Comparison of ENCODE assay signal across 1 cellular context in the genomic region with DNA sequence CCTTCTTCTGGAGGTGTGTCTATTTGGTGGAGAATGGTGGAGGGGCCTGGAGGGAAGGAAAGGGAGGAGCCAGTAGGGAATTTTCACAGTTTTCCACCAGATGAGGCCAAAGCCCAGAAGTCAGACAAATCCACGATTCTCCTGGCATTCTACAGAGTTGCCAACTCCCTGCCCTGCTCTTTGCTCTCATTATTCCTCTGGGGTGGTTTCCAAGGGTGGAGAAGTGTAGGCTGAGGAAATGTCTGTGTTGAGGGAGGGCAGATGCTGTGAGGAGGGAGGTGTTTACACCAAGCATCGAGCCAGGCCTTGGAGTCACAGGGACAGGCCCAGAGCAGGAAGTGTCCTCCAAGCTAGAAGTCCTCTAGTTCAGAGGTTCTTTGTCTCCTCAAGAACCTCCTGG.
TF ChIP-seq lines count a peak whose summit lies in the region.

No MANE protein-coding gene starts in this region.

TF ChIP-seq in HepG2, 621 proteins besides CTCF, POLR2A, EP300 and RAD21 (continued from another document):
- TF ChIP-seq, protein P1, sequence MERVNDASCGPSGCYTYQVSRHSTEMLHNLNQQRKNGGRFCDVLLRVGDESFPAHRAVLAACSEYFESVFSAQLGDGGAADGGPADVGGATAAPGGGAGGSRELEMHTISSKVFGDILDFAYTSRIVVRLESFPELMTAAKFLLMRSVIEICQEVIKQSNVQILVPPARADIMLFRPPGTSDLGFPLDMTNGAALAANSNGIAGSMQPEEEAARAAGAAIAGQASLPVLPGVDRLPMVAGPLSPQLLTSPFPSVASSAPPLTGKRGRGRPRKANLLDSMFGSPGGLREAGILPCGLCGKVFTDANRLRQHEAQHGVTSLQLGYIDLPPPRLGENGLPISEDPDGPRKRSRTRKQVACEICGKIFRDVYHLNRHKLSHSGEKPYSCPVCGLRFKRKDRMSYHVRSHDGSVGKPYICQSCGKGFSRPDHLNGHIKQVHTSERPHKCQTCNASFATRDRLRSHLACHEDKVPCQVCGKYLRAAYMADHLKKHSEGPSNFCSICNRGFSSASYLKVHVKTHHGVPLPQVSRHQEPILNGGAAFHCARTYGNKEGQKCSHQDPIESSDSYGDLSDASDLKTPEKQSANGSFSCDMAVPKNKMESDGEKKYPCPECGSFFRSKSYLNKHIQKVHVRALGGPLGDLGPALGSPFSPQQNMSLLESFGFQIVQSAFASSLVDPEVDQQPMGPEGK (CRISPR knock-in tag; IDR thresholded peaks at IDR 0.05), result no peak
- TF ChIP-seq SNRNP70 (IDR thresholded peaks at IDR 0.05; ENCODE audit: low read depth, low read length) (no peak), ZNF75D (CRISPR knock-in tag; IDR thresholded peaks at IDR 0.05; ENCODE audit: borderline replicate concordance) (no peak), KDM5B (CRISPR knock-in tag; IDR thresholded peaks at IDR 0.05; ENCODE audit: borderline replicate concordance) (no peak), SP4 (CRISPR knock-in tag; IDR thresholded peaks at IDR 0.05) (no peak)
- TF ChIP-seq, protein P2, sequence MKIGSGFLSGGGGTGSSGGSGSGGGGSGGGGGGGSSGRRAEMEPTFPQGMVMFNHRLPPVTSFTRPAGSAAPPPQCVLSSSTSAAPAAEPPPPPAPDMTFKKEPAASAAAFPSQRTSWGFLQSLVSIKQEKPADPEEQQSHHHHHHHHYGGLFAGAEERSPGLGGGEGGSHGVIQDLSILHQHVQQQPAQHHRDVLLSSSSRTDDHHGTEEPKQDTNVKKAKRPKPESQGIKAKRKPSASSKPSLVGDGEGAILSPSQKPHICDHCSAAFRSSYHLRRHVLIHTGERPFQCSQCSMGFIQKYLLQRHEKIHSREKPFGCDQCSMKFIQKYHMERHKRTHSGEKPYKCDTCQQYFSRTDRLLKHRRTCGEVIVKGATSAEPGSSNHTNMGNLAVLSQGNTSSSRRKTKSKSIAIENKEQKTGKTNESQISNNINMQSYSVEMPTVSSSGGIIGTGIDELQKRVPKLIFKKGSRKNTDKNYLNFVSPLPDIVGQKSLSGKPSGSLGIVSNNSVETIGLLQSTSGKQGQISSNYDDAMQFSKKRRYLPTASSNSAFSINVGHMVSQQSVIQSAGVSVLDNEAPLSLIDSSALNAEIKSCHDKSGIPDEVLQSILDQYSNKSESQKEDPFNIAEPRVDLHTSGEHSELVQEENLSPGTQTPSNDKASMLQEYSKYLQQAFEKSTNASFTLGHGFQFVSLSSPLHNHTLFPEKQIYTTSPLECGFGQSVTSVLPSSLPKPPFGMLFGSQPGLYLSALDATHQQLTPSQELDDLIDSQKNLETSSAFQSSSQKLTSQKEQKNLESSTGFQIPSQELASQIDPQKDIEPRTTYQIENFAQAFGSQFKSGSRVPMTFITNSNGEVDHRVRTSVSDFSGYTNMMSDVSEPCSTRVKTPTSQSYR (CRISPR knock-in tag; IDR thresholded peaks at IDR 0.05; ENCODE audit: borderline replicate concordance), result no peak
